ENCODE assay signal across 8 cellular contexts in the genomic region with DNA sequence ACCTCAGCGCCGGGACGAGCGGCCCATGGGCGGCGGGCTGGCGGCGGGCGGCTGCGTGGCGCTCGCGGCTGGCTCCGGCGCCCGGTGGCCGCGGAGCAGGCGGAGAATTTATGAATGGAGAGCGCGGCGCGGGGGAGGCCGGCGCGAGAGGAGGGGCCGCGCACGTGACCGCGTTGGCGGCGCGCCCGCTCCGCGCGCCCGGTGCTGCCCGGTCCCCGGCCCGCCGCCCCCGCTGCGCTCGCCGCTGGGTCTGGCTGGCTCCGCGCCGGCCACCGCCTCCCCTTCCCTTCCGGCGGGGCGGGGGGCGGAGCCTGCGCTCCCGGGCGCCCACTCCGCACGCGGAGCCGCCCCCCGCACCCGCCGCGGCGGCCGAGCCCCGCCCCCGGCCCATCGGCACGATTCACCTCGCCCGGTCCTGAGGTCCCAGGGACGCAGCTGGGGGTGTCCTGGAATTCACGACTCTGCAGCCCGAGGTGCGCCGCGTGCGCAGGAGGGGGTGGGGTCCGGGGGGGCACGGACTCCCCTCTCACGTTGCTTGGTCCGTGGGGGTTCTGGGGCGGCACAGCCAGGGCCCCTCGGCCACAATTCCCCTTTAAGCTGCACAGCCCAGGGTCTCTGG. TPM values are rescaled to one million over a fixed set of nuclear protein-coding genes. Genes with fewer than 3 reads are reported as not detected.
A peak's percentile ranks its signal among the peaks of the same experiment; 100 is the strongest.
DNase-seq lines count a peak whose midpoint lies in the region; ATAC-seq and TF ChIP-seq lines count a peak whose summit lies in the region.

A gene with protein sequence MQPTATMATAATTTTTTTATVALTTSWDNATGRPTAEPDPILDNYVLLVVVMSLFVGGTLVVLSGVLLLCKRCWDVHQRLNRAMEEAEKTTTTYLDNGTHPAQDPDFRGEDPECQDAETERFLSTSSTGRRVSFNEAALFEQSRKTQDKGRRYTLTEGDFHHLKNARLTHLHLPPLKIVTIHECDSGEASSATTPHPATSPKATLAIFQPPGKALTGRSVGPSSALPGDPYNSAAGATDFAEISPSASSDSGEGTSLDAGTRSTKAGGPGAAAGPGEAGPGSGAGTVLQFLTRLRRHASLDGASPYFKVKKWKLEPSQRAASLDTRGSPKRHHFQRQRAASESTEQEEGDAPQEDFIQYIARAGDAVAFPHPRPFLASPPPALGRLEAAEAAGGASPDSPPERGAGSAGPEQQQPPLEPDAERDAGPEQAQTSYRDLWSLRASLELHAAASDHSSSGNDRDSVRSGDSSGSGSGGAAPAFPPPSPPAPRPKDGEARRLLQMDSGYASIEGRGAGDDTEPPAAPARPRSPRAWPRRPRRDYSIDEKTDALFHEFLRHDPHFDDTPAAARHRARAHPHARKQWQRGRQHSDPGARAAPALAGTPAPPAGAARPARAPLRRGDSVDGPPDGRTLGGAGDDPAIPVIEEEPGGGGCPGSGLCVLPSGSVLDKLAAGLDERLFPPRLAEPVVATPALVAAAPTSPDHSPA (minus strand): TSS at position 252 of the 619 bp plus-strand sequence. CDS start 1,905 bp downstream, outside the sequence.

- peak within 1 kb of the TSS; percentile 98 for H3K4me2 ChIP-seq in trophoblast cell (ENCODE audit: low read length)

- no peak within 1 kb of the TSS for H2BK5ac ChIP-seq in trophoblast cell (ENCODE audit: low read depth, low read length, poor library complexity)

- peaks cover 3% of the 10 kb centered on the region for H3K9me3 ChIP-seq in trophoblast cell (ENCODE audit: insufficient read depth, low read depth, low read length)

- H2BK120ac ChIP-seq in trophoblast cell (ENCODE audit: insufficient read depth, low read length, poor library complexity), result no peak within 1 kb of the TSS

- intact Hi-C loops in activated CD8-positive, alpha-beta T cell treated with anti-CD3 and anti-CD28 coated beads for 36 hours (cut with micrococcal nuclease), result no loop called here

- H3K4me3 ChIP-seq in AG09309 (ENCODE audit: control insufficient read depth, low read depth, low read length), result peak within 1 kb of the TSS; percentile 88
- peak within 1 kb of the TSS; percentile 82 for H3K4me3 ChIP-seq in H7 (ENCODE audit: insufficient read depth, low read depth, low read length)
- peak within 1 kb of the TSS; percentile 69 for H3K4me3 ChIP-seq in fibroblast of pulmonary artery (replicated peaks; ENCODE audit: low read depth, low read length)
- H3K4me3 ChIP-seq in trophoblast cell (ENCODE audit: low read depth, low read length), result peak within 1 kb of the TSS; percentile 83

- POLR2A ChIA-PET in activated CD8-positive, alpha-beta T cell treated with anti-CD3 and anti-CD28 coated beads for 36 hours (lab: Charles Lee), result interaction anchor here (0.7 to 1.5 kb wide), 6 partner anchors 12 to 158 kb away, joined by 3 to 4 read pairs (median 4); no protein-coding TSS in a partner anchor

- H3K4ac ChIP-seq in trophoblast cell (ENCODE audit: low read depth, low read length), result peak within 1 kb of the TSS; percentile 49

- WGBS in trophoblast cell (ENCODE audit: extremely low coverage, insufficient coverage, insufficient read length), result no CpG with 5 or more reads among the region's 87 CpGs

- peaks cover 3% of the 10 kb centered on the region for H3K36me3 ChIP-seq in H7 (replicated peaks; ENCODE audit: control insufficient read depth, insufficient read depth, low read length)
- peaks cover 29% of the 10 kb centered on the region in 2 experiments for H3K36me3 ChIP-seq in trophoblast cell (ENCODE audit: control insufficient read depth in 1 of 2, insufficient read depth in 2 of 2, low read length in 2 of 2)

- H2BK12ac ChIP-seq in trophoblast cell (ENCODE audit: low read length), result peak within 1 kb of the TSS; percentile 27

- peaks cover 11 to 22% of the 10 kb centered on the region in 2 experiments for H3K4me1 ChIP-seq in trophoblast cell (ENCODE audit: control insufficient read depth in 1 of 2, insufficient read depth in 2 of 2, low read length in 2 of 2)

- H3K18ac ChIP-seq in trophoblast cell (ENCODE audit: low read length), result peak within 1 kb of the TSS; percentile 55

- H3K27ac Mint-ChIP-seq in activated CD8-positive, alpha-beta T cell treated with anti-CD3 and anti-CD28 coated beads for 36 hours, result peak within 1 kb of the TSS; percentile 48

- peaks cover 8% of the 10 kb centered on the region for H3K79me2 ChIP-seq in trophoblast cell (ENCODE audit: control insufficient read depth, insufficient read depth, low read length, poor library complexity)

- H3K27me3 ChIP-seq in H7 (ENCODE audit: control insufficient read depth, insufficient read depth, low read length) (no peaks in the 10 kb centered on the region), trophoblast cell (ENCODE audit: insufficient read depth, low read length) (no peaks in the 10 kb centered on the region)

- no peak for DNase-seq in AG09309 (ENCODE audit: low read depth)
- DNase-seq in H7, result peak; percentile 97
- peak; percentile 31 for DNase-seq in activated CD8-positive, alpha-beta T cell treated with anti-CD3 and anti-CD28 coated beads for 36 hours
- peak; percentile 32 for DNase-seq in fibroblast of pulmonary artery (ENCODE audit: low read depth)
- DNase-seq in trophoblast cell, result no peak
- DNase-seq in G401 (ENCODE audit: low spot score), result no peak

- H2AK5ac ChIP-seq in trophoblast cell (ENCODE audit: low read length), result peak within 1 kb of the TSS; percentile 7

- H3K27ac ChIP-seq in trophoblast cell (ENCODE audit: low read depth, low read length), result no peak within 1 kb of the TSS

- peaks cover 8% of the 10 kb centered on the region for H3K27me3 Mint-ChIP-seq in activated CD8-positive, alpha-beta T cell treated with anti-CD3 and anti-CD28 coated beads for 36 hours

- H3K14ac ChIP-seq in trophoblast cell (ENCODE audit: low read length), result peak within 1 kb of the TSS; percentile 47

- TF ChIP-seq CTCF in AG09309 (IDR thresholded peaks at IDR 0.05; ENCODE audit: control insufficient read depth, insufficient read depth, low read depth, low read length, missing control alignments), result no peak
- TF ChIP-seq CTCF in activated CD8-positive, alpha-beta T cell treated with anti-CD3 and anti-CD28 coated beads for 36 hours (IDR thresholded peaks at IDR 0.05), result no peak
- no peak for TF ChIP-seq CTCF in fibroblast of pulmonary artery (IDR thresholded peaks at IDR 0.05; ENCODE audit: low read length, missing control alignments)

- H4K12ac ChIP-seq in trophoblast cell (ENCODE audit: low read depth, low read length), result peak within 1 kb of the TSS; percentile 20

- peaks cover 4% of the 10 kb centered on the region for H3K36me3 Mint-ChIP-seq in activated CD8-positive, alpha-beta T cell treated with anti-CD3 and anti-CD28 coated beads for 36 hours (ENCODE audit: low read depth)

- H2AFZ ChIP-seq in trophoblast cell (ENCODE audit: insufficient read depth, low read length, poor library complexity), result peak within 1 kb of the TSS; percentile 48

- H4K91ac ChIP-seq in trophoblast cell (ENCODE audit: low read depth, low read length), result peak within 1 kb of the TSS; percentile 63

- peaks cover 20% of the 10 kb centered on the region for H3K4me1 Mint-ChIP-seq in activated CD8-positive, alpha-beta T cell treated with anti-CD3 and anti-CD28 coated beads for 36 hours (ENCODE audit: low read depth)

- no peak for ATAC-seq in activated CD8-positive, alpha-beta T cell treated with anti-CD3 and anti-CD28 coated beads for 36 hours
- ATAC-seq in HG02678 (IDR thresholded peaks at IDR 0.05; ENCODE audit: unreplicated experiment) (no peak), HG03196 (IDR thresholded peaks at IDR 0.05; ENCODE audit: unreplicated experiment) (no peak)

- H3K79me1 ChIP-seq in trophoblast cell (ENCODE audit: low read length), result peaks cover 13% of the 10 kb centered on the region

- H3K9ac ChIP-seq in trophoblast cell (ENCODE audit: low read length), result peak within 1 kb of the TSS; percentile 77

- H3K4me3 Mint-ChIP-seq in activated CD8-positive, alpha-beta T cell treated with anti-CD3 and anti-CD28 coated beads for 36 hours, result peak within 1 kb of the TSS; percentile 70

- CTCF ChIA-PET in activated CD8-positive, alpha-beta T cell treated with anti-CD3 and anti-CD28 coated beads for 36 hours (lab: Charles Lee), result interaction anchor here (0.9 to 1.1 kb wide), 2 partner anchors 28 to 253 kb away, joined by 4 to 6 read pairs; a partner anchor contains a TSS

- in situ Hi-C loops in G401 (cut with HindIII; ENCODE audit: low sequenced_read_pairs), result no loop called here

- H3K9me3 Mint-ChIP-seq in activated CD8-positive, alpha-beta T cell treated with anti-CD3 and anti-CD28 coated beads for 36 hours, result no peaks in the 10 kb centered on the region

- H4K8ac ChIP-seq in trophoblast cell (ENCODE audit: low read depth, low read length), result peak within 1 kb of the TSS; percentile 40

- H3K23ac ChIP-seq in trophoblast cell (ENCODE audit: low read length), result no peak within 1 kb of the TSS

RNA-seq across cellular contexts. Expression of the gene that starts here (rescaled TPM):
- total RNA-seq in H7 (2014; rRNA removed; shearing (Covaris generic)), result 6.7 and 9.8 TPM in 2 replicates
- total RNA-seq in activated CD8-positive, alpha-beta T cell treated with anti-CD3 and anti-CD28 coated beads for 36 hours, result under 1 TPM; 0.49 to 0.86 TPM
- 3.7 and 4.2 TPM in 2 replicates for polyA plus RNA-seq in trophoblast cell (2013)
- 3.6 and 5.6 TPM in 2 replicates for total RNA-seq in G401 (2014; rRNA removed; shearing (Covaris generic))

Comparison
In these comparisons a context has a peak if more than half of its experiments do, and no peak if none do; other contexts are left out.
1. Peak in DNase-seq in activated CD8-positive, alpha-beta T cell treated with anti-CD3 and anti-CD28 coated beads for 36 hours; RNA of the gene not detected or under 1 TPM.
2. DNase-seq: peak in H7 (single experiment) and fibroblast of pulmonary artery (single experiment); none in AG09309 (single experiment), trophoblast cell (0 of 2) and G401 (single experiment).
3. Peak in every context shown above with its lines, with median percentiles within 50 percentile points of each other: H3K4me3 ChIP-seq.